7 cellular contexts compared by ENCODE assay signal in the genomic region with DNA sequence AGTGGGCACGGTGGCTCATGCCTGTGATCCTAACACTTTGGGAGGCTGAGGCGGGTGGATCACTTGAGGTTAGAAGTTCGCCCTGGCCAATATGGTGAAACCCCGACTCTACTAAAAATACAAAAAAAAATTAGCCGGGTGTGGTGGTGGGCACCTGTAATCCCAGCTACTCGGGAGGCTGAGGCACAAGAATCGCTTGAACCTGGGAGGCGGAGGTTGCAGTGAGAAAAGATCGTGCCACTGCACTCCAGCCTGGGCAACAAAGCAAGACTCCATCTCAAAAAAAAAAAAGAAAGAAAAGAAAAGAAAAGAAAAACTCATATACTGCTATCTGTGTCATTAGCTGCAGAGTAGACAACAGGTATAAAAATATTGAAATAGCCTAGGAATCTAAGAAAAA. TPM values are rescaled to one million over a fixed set of nuclear protein-coding genes. Genes with fewer than 3 reads are reported as not detected.
DNase-seq lines count a peak whose midpoint lies in the region; ATAC-seq, FAIRE-seq and TF ChIP-seq lines count a peak whose summit lies in the region.
"Not testable (repeated sequence)": the region's sequence is repeated elsewhere in the genome, so short reads cannot be mapped to it uniquely, and the experiment has no call there.

No MANE protein-coding gene starts in this region.

- TF ChIP-seq CTCF in CD8-positive, alpha-beta T cell (IDR thresholded peaks at IDR 0.05); RWPE1 (conservative IDR thresholded peaks at IDR 0.05; ENCODE audit: low read depth); endothelial cell of umbilical vein (IDR thresholded peaks at IDR 0.05; ENCODE audit: extremely low read depth in 1 of 2, insufficient read depth in 1 of 2, low read depth in 1 of 2, low read length in 2 of 2): not testable (repeated sequence)

- not testable (repeated sequence) for H3K9me1 ChIP-seq in endothelial cell of umbilical vein (replicated peaks; ENCODE audit: control insufficient read depth, extremely low read depth, insufficient read depth, low read length)

- not testable (repeated sequence) for FAIRE-seq in endothelial cell of umbilical vein (lab: Jason Lieb, UNC)

- H4K20me1 ChIP-seq in endothelial cell of umbilical vein (replicated peaks; ENCODE audit: control insufficient read depth, extremely low read depth, insufficient read depth, low read length), result not testable (repeated sequence)

- dilution Hi-C loops in endothelial cell of umbilical vein (cut with MboI; ENCODE audit: extremely low pct_ligation_motif_present, low sequenced_read_pairs), result not testable (repeated sequence)

- H2AFZ ChIP-seq in endothelial cell of umbilical vein (ENCODE audit: low read depth, low read length), result not testable (repeated sequence)

- TF ChIP-seq POLR2A in endothelial cell of umbilical vein (IDR thresholded peaks at IDR 0.05; ENCODE audit: low read depth, low read length), result not testable (repeated sequence)

- BruUV-seq in endothelial cell of umbilical vein (replicated peaks; lab: Mats Ljungman, UMichigan), result not testable (repeated sequence)

- not testable (repeated sequence) for H3K4me3 ChIP-seq in CD8-positive, alpha-beta T cell (ENCODE audit: low read depth, low read length); endothelial cell of umbilical vein (replicated peaks in 1 of 3; ENCODE audit: insufficient read depth in 1 of 3, low read depth in 1 of 3, low read length in 3 of 3)

- H3K9me3 Mint-ChIP-seq in CD8-positive, alpha-beta T cell; activated CD4-positive, alpha-beta T cell treated with anti-CD3 and anti-CD28 coated beads, Interleukin-2, amount 10 ng/mL, durations not matched to agents 24 days and 14 days; activated T-helper 1 cell treated with anti-CD3 and anti-CD28 coated beads, Interleukin-12 subunit alpha, Interleukin-12 subunit beta, Interleukin-2, Interleukin-4 antibody, amounts not matched to agents 30 ng/mL and 10 ng/mL and 1 ng/mL, durations not matched to agents 14 hours and 24 hours and 36 hours; activated naive CD8-positive, alpha-beta T cell treated with anti-CD3 and anti-CD28 coated beads for 36 hours; stimulated activated naive B cell treated with anti-CD40 and anti-IgM and Interleukin-4, amounts not matched to agents 10 μg/mL and 1 μg/mL and 100 μg/mL, for 72 hours: not testable (repeated sequence)

- CTCF ChIA-PET in CD8-positive, alpha-beta T cell (lab: Charles Lee), result interaction anchor here (1.1 to 2.8 kb wide), 2 partner anchors 58 to 66 kb away, joined by 3 to 15 read pairs; a partner anchor contains a TSS
- CTCF ChIA-PET in RWPE1 (lab: Yijun Ruan, JAX), result not testable (repeated sequence)
- CTCF ChIA-PET in endothelial cell of umbilical vein (lab: Charles Lee), result interaction anchor here (2.1 to 2.5 kb wide), 3 partner anchors 8 to 66 kb away, joined by 12 to 20 read pairs (median 14); a partner anchor contains a TSS

- H3K36me3 ChIP-seq in CD8-positive, alpha-beta T cell (ENCODE audit: insufficient read depth, low read length); endothelial cell of umbilical vein (ENCODE audit: control insufficient read depth in 2 of 2, extremely low read depth in 1 of 2, insufficient read depth in 2 of 2, low read length in 2 of 2): not testable (repeated sequence)

- DNase-seq in CD8-positive, alpha-beta T cell; RWPE1 (ENCODE audit: low spot score); activated CD4-positive, alpha-beta T cell treated with anti-CD3 and anti-CD28 coated beads, Interleukin-2, amount 10 ng/mL, durations not matched to agents 24 days and 14 days; activated T-helper 1 cell treated with anti-CD3 and anti-CD28 coated beads, Interleukin-12 subunit alpha, Interleukin-12 subunit beta, Interleukin-2, Interleukin-4 antibody, amounts not matched to agents 30 ng/mL and 10 ng/mL and 1 ng/mL, durations not matched to agents 14 hours and 24 hours and 36 hours (ENCODE audit: low spot score); activated naive CD8-positive, alpha-beta T cell treated with anti-CD3 and anti-CD28 coated beads for 36 hours; endothelial cell of umbilical vein (ENCODE audit: low read depth, low spot score); stimulated activated naive B cell treated with anti-CD40 and anti-IgM and Interleukin-4, amounts not matched to agents 10 μg/mL and 1 μg/mL and 100 μg/mL, for 72 hours: not testable (repeated sequence)

- ATAC-seq in CD8-positive, alpha-beta T cell; stimulated activated naive B cell treated with anti-CD40 and anti-IgM and Interleukin-4, amounts not matched to agents 10 μg/mL and 1 μg/mL and 100 μg/mL, for 72 hours (replicated peaks): not testable (repeated sequence)

- peak overlapping the region; percentile 92 for H3K4me2 ChIP-seq in endothelial cell of umbilical vein (ENCODE audit: insufficient read depth, low read length)

- peak overlapping the region; percentile 95 for H3K9ac ChIP-seq in endothelial cell of umbilical vein (replicated peaks; ENCODE audit: extremely low read depth, insufficient read depth, low read length)

- peak overlapping the region; percentile 77 for H3K27ac Mint-ChIP-seq in CD8-positive, alpha-beta T cell
- H3K27ac Mint-ChIP-seq in activated CD4-positive, alpha-beta T cell treated with anti-CD3 and anti-CD28 coated beads, Interleukin-2, amount 10 ng/mL, durations not matched to agents 24 days and 14 days, result peak overlapping the region; percentile 37
- H3K27ac Mint-ChIP-seq in activated T-helper 1 cell treated with anti-CD3 and anti-CD28 coated beads, Interleukin-12 subunit alpha, Interleukin-12 subunit beta, Interleukin-2, Interleukin-4 antibody, amounts not matched to agents 30 ng/mL and 10 ng/mL and 1 ng/mL, durations not matched to agents 14 hours and 24 hours and 36 hours, result peak overlapping the region; percentile 40
- H3K27ac Mint-ChIP-seq in activated naive CD8-positive, alpha-beta T cell treated with anti-CD3 and anti-CD28 coated beads for 36 hours, result peak overlapping the region; percentile 83
- H3K27ac Mint-ChIP-seq in stimulated activated naive B cell treated with anti-CD40 and anti-IgM and Interleukin-4, amounts not matched to agents 10 μg/mL and 1 μg/mL and 100 μg/mL, for 72 hours, result peak overlapping the region; percentile 25

- not testable (repeated sequence) for H3K27ac ChIP-seq in CD8-positive, alpha-beta T cell (ENCODE audit: low read depth, low read length)
- H3K27ac ChIP-seq in RWPE1 (peak overlapping the region; percentile 68), endothelial cell of umbilical vein (ENCODE audit: insufficient read depth, low read depth, low read length) (peak overlapping the region; percentile 95)

- H3K27me3 ChIP-seq in CD8-positive, alpha-beta T cell (ENCODE audit: insufficient read depth, low read length); endothelial cell of umbilical vein (ENCODE audit: control insufficient read depth in 2 of 2, insufficient read depth in 2 of 2, low read length in 2 of 2): not testable (repeated sequence)

- not testable (repeated sequence) for H3K36me3 Mint-ChIP-seq in CD8-positive, alpha-beta T cell; activated CD4-positive, alpha-beta T cell treated with anti-CD3 and anti-CD28 coated beads, Interleukin-2, amount 10 ng/mL, durations not matched to agents 24 days and 14 days (ENCODE audit: low read depth); activated T-helper 1 cell treated with anti-CD3 and anti-CD28 coated beads, Interleukin-12 subunit alpha, Interleukin-12 subunit beta, Interleukin-2, Interleukin-4 antibody, amounts not matched to agents 30 ng/mL and 10 ng/mL and 1 ng/mL, durations not matched to agents 14 hours and 24 hours and 36 hours (ENCODE audit: low read depth); stimulated activated naive B cell treated with anti-CD40 and anti-IgM and Interleukin-4, amounts not matched to agents 10 μg/mL and 1 μg/mL and 100 μg/mL, for 72 hours
- peaks cover 16% of the 10 kb centered on the region for H3K36me3 Mint-ChIP-seq in activated naive CD8-positive, alpha-beta T cell treated with anti-CD3 and anti-CD28 coated beads for 36 hours

- not testable (repeated sequence) for H3K27me3 Mint-ChIP-seq in CD8-positive, alpha-beta T cell (ENCODE audit: low read depth); activated CD4-positive, alpha-beta T cell treated with anti-CD3 and anti-CD28 coated beads, Interleukin-2, amount 10 ng/mL, durations not matched to agents 24 days and 14 days; activated T-helper 1 cell treated with anti-CD3 and anti-CD28 coated beads, Interleukin-12 subunit alpha, Interleukin-12 subunit beta, Interleukin-2, Interleukin-4 antibody, amounts not matched to agents 30 ng/mL and 10 ng/mL and 1 ng/mL, durations not matched to agents 14 hours and 24 hours and 36 hours (ENCODE audit: insufficient read depth); activated naive CD8-positive, alpha-beta T cell treated with anti-CD3 and anti-CD28 coated beads for 36 hours; stimulated activated naive B cell treated with anti-CD40 and anti-IgM and Interleukin-4, amounts not matched to agents 10 μg/mL and 1 μg/mL and 100 μg/mL, for 72 hours

- H3K4me3 Mint-ChIP-seq in CD8-positive, alpha-beta T cell; activated CD4-positive, alpha-beta T cell treated with anti-CD3 and anti-CD28 coated beads, Interleukin-2, amount 10 ng/mL, durations not matched to agents 24 days and 14 days; activated T-helper 1 cell treated with anti-CD3 and anti-CD28 coated beads, Interleukin-12 subunit alpha, Interleukin-12 subunit beta, Interleukin-2, Interleukin-4 antibody, amounts not matched to agents 30 ng/mL and 10 ng/mL and 1 ng/mL, durations not matched to agents 14 hours and 24 hours and 36 hours; activated naive CD8-positive, alpha-beta T cell treated with anti-CD3 and anti-CD28 coated beads for 36 hours; stimulated activated naive B cell treated with anti-CD40 and anti-IgM and Interleukin-4, amounts not matched to agents 10 μg/mL and 1 μg/mL and 100 μg/mL, for 72 hours: not testable (repeated sequence)

- H3K79me2 ChIP-seq in endothelial cell of umbilical vein (ENCODE audit: control insufficient read depth, insufficient read depth, low read length), result peaks cover 69% of the 10 kb centered on the region

- H3K4me1 Mint-ChIP-seq in CD8-positive, alpha-beta T cell (ENCODE audit: low read depth), result peaks cover 59% of the 10 kb centered on the region
- H3K4me1 Mint-ChIP-seq in activated CD4-positive, alpha-beta T cell treated with anti-CD3 and anti-CD28 coated beads, Interleukin-2, amount 10 ng/mL, durations not matched to agents 24 days and 14 days, result peaks cover 42% of the 10 kb centered on the region
- peaks cover 51% of the 10 kb centered on the region for H3K4me1 Mint-ChIP-seq in activated T-helper 1 cell treated with anti-CD3 and anti-CD28 coated beads, Interleukin-12 subunit alpha, Interleukin-12 subunit beta, Interleukin-2, Interleukin-4 antibody, amounts not matched to agents 30 ng/mL and 10 ng/mL and 1 ng/mL, durations not matched to agents 14 hours and 24 hours and 36 hours (ENCODE audit: low read depth)
- peaks cover 56% of the 10 kb centered on the region for H3K4me1 Mint-ChIP-seq in activated naive CD8-positive, alpha-beta T cell treated with anti-CD3 and anti-CD28 coated beads for 36 hours
- H3K4me1 Mint-ChIP-seq in stimulated activated naive B cell treated with anti-CD40 and anti-IgM and Interleukin-4, amounts not matched to agents 10 μg/mL and 1 μg/mL and 100 μg/mL, for 72 hours, result peaks cover 14 to 26% of the 10 kb centered on the region in 2 donors

- POLR2A ChIA-PET in CD8-positive, alpha-beta T cell (lab: Charles Lee), result interaction anchor here (0.6 to 1.1 kb wide), 4 partner anchors 11 to 82 kb away, joined by 3 to 5 read pairs (median 3); no protein-coding TSS in a partner anchor
- POLR2A ChIA-PET in RWPE1 (lab: Yijun Ruan, JAX; ENCODE audit: low non-redundant PET); endothelial cell of umbilical vein (lab: Charles Lee): not testable (repeated sequence)

- H3K4me1 ChIP-seq in CD8-positive, alpha-beta T cell (ENCODE audit: insufficient read depth, low read length), result peaks cover 74% of the 10 kb centered on the region
- peaks cover 45% of the 10 kb centered on the region for H3K4me1 ChIP-seq in endothelial cell of umbilical vein (ENCODE audit: control insufficient read depth, extremely low read depth, insufficient read depth, low read length)

- intact Hi-C loops in CD8-positive, alpha-beta T cell (cut with DNase I, micrococcal nuclease); activated CD4-positive, alpha-beta T cell treated with anti-CD3 and anti-CD28 coated beads, Interleukin-2, amount 10 ng/mL, durations not matched to agents 24 days and 14 days (cut with micrococcal nuclease); activated T-helper 1 cell treated with anti-CD3 and anti-CD28 coated beads, Interleukin-12 subunit alpha, Interleukin-12 subunit beta, Interleukin-2, Interleukin-4 antibody, amounts not matched to agents 30 ng/mL and 10 ng/mL and 1 ng/mL, durations not matched to agents 14 hours and 24 hours and 36 hours (cut with micrococcal nuclease); endothelial cell of umbilical vein (cut with micrococcal nuclease): not testable (repeated sequence)

- H3K9me3 ChIP-seq in CD8-positive, alpha-beta T cell (ENCODE audit: low read length); endothelial cell of umbilical vein (replicated peaks; ENCODE audit: control insufficient read depth, insufficient read depth, low read length): not testable (repeated sequence)

RNA-seq across cellular contexts. Expression of a gene that starts 18.3 kb away (rescaled TPM):
- 10 to 100 TPM; 25.7 to 27.1 TPM for total RNA-seq in CD8-positive, alpha-beta T cell
- 85.0 and 85.1 TPM in 2 replicates for total RNA-seq in activated CD4-positive, alpha-beta T cell treated with anti-CD3 and anti-CD28 coated beads, Interleukin-2, amount 10 ng/mL, durations not matched to agents 24 days and 14 days
- total RNA-seq in activated T-helper 1 cell treated with anti-CD3 and anti-CD28 coated beads, Interleukin-12 subunit alpha, Interleukin-12 subunit beta, Interleukin-2, Interleukin-4 antibody, amounts not matched to agents 30 ng/mL and 10 ng/mL and 1 ng/mL, durations not matched to agents 14 hours and 24 hours and 36 hours, result 60.9 and 62.4 TPM in 2 replicates
- total RNA-seq in activated naive CD8-positive, alpha-beta T cell treated with anti-CD3 and anti-CD28 coated beads for 36 hours, result 100 to 1,000 TPM; 110 TPM
- 56.8 and 70.6 TPM in 2 replicates for total RNA-seq in endothelial cell of umbilical vein
- 11.4 and 16.7 TPM in 2 replicates for polyA plus RNA-seq in endothelial cell of umbilical vein
- 25.2 and 28.8 TPM in 2 replicates for polyA plus RNA-seq in endothelial cell of umbilical vein (2011; cell fraction: cytosol; rRNA removed)
- polyA plus RNA-seq in endothelial cell of umbilical vein (2011; cell fraction: nucleus; rRNA removed), result 21.3 and 25.5 TPM in 2 replicates
- 45.7 and 53.5 TPM in 2 replicates for polyA plus RNA-seq in endothelial cell of umbilical vein (2012)
- polyA minus RNA-seq in endothelial cell of umbilical vein, result 16.7 and 19.6 TPM in 2 replicates
- 6.9 TPM for polyA minus RNA-seq in endothelial cell of umbilical vein (2011; cell fraction: cytosol; rRNA and poly(A)+ RNA removed)
- polyA minus RNA-seq in endothelial cell of umbilical vein (2011; cell fraction: nucleus; rRNA and poly(A)+ RNA removed), result 14.3 and 19.4 TPM in 2 replicates

Comparison
In these comparisons a context has a peak if more than half of its experiments do, and no peak if none do; other contexts are left out.
1. H3K27ac Mint-ChIP-seq: peak in every context shown above with its lines; median percentile 83 in activated naive CD8-positive, alpha-beta T cell treated with anti-CD3 and anti-CD28 coated beads for 36 hours; 77 in CD8-positive, alpha-beta T cell; 40 in activated T-helper 1 cell treated with anti-CD3 and anti-CD28 coated beads, Interleukin-12 subunit alpha, Interleukin-12 subunit beta, Interleukin-2, Interleukin-4 antibody, amounts not matched to agents 30 ng/mL and 10 ng/mL and 1 ng/mL, durations not matched to agents 14 hours and 24 hours and 36 hours; 37 in activated CD4-positive, alpha-beta T cell treated with anti-CD3 and anti-CD28 coated beads, Interleukin-2, amount 10 ng/mL, durations not matched to agents 24 days and 14 days; 25 in stimulated activated naive B cell treated with anti-CD40 and anti-IgM and Interleukin-4, amounts not matched to agents 10 μg/mL and 1 μg/mL and 100 μg/mL, for 72 hours.